24 cellular contexts compared by ENCODE assay signal in the genomic region with DNA sequence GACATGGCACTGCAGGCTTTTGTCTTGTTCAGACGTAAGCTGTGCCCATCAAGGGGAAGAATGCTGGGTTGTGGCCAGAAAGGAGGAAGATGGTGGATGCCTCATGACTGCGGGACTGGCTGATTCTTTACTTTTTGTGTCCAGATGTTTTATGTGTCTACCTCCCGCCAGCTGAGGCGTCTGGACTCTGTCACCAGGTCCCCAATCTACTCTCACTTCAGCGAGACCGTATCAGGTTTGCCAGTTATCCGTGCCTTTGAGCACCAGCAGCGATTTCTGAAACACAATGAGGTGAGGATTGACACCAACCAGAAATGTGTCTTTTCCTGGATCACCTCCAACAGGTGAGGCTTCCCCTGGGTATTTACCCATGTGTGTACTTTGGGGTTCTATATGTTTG.
"Had no signal": no experiment of that assay in that cellular context is flagged by ENCODE, and none has a peak within 500 bp of the region (broad histone marks: within the 10 kb centered on the region; RNA-seq: fewer than 3 reads in every experiment).

No MANE protein-coding gene starts in this region.

- H3K4me3 ChIP-seq: left lung, lung, pancreas, prostate gland, skin epidermis, suprapubic skin, thoracic aorta, tibial nerve, uterus had no signal

- ATAC-seq: left cardiac atrium, left lung, natural killer cell, pancreas, sciatic nerve had no signal

- H3K36me3 ChIP-seq: left lung, pancreas, prostate gland, suprapubic skin, thoracic aorta, uterus had no signal

- H3K4me1 ChIP-seq: left lung, pancreas, prostate gland, suprapubic skin, tibial nerve, uterus had no signal

- H3K9me3 ChIP-seq: left lung, pancreas, prostate gland, suprapubic skin, thoracic aorta, tibial nerve, uterus had no signal

- H3K27ac ChIP-seq: left lung, pancreas, prostate gland, skin epidermis, suprapubic skin, thoracic aorta, tibial nerve, uterus had no signal

- H3K27me3 ChIP-seq: left lung, pancreas, suprapubic skin, tibial nerve, uterus had no signal

- DNase-seq: hippocampal formation; kidney glomerular epithelial cell; left cardiac atrium; left lung; mesendoderm; naive B cell; natural killer cell; nucleus accumbens; pancreas; posterior cingulate gyrus; retina; stimulated activated CD4-positive, alpha-beta T cell treated with anti-CD3 and anti-CD28 coated beads, Interleukin-12 subunit alpha, Interleukin-12 subunit beta, amount 100 ng/mL, for 4 hours; stimulated activated CD4-positive, alpha-beta T cell treated with anti-CD3 and anti-CD28 coated beads, Interleukin-15, amount 100 ng/mL, for 24 hours; stimulated activated CD4-positive, alpha-beta T cell treated with anti-CD3 and anti-CD28 coated beads, Interleukin-2, amount 100 ng/mL, for 24 hours; stimulated activated CD4-positive, alpha-beta T cell treated with anti-CD3 and anti-CD28 coated beads, Interleukin-4, amount 100 ng/mL, for 1 hour; stimulated activated naive CD4-positive, alpha-beta T cell; uterus had no signal

- FAIRE-seq: pancreas had no signal
